9 cellular contexts compared by ENCODE assay signal in genomic region chr14:36582011-36582873, GRCh38. TPM values are rescaled to one million over a fixed set of nuclear protein-coding genes. Genes with fewer than 3 reads are reported as not detected.
DNase-seq lines count a peak whose midpoint lies in the region; ATAC-seq and TF ChIP-seq lines count a peak whose summit lies in the region.
"Had no signal": no experiment of that assay in that cellular context is flagged by ENCODE, and none has a peak within 500 bp of the region (broad histone marks: within the 10 kb centered on the region; RNA-seq: fewer than 3 reads in every experiment).

Gene NKX2-8, minus strand, starts transcription at chr14:36582614. Its CDS starts 225 bp downstream, at chr14:36582389.

- no peak for TF ChIP-seq POLR2A in GM18505 (IDR thresholded peaks at IDR 0.05; ENCODE audit: borderline replicate concordance, extremely low read depth, insufficient read depth, insufficient read length)

- no peak within 1 kb of the TSS for H3K14ac ChIP-seq in neuronal stem cell (ENCODE audit: low read length)

- H2BK15ac ChIP-seq in neuronal stem cell (ENCODE audit: low read length): no peak within 1 kb of the TSS

- H3K4me3 ChIP-seq in KMS-11 (IDR thresholded peaks at IDR 0.05; ENCODE audit: insufficient read depth, low read depth, low read length) (no peak within 1 kb of the TSS), epithelial cell of esophagus (ENCODE audit: low read length) (peak within 1 kb of the TSS; percentile 66), neuronal stem cell (ENCODE audit: low read length in 2 of 2) (peak within 1 kb of the TSS; percentile 40 to 77)

- ATAC-seq in HG03432 (IDR thresholded peaks at IDR 0.05; ENCODE audit: unreplicated experiment) (no peak), GM18505 (IDR thresholded peaks at IDR 0.05; ENCODE audit: unreplicated experiment) (no peak)
- ATAC-seq in stimulated activated effector memory CD8-positive, alpha-beta T cell treated with anti-CD3 and anti-CD28 coated beads, Interleukin-12 subunit alpha, Interleukin-12 subunit beta, amount 100 ng/mL, for 72 hours: no peak

- H3K4me2 ChIP-seq in KMS-11: peak within 1 kb of the TSS; percentile 54
- peak within 1 kb of the TSS; percentile 99 for H3K4me2 ChIP-seq in neuronal stem cell (ENCODE audit: insufficient read depth, low read length, poor library complexity, severe bottlenecking)

- no peaks in the 10 kb centered on the region for H4K20me1 ChIP-seq in KMS-11 (ENCODE audit: insufficient read depth)

- no peak within 1 kb of the TSS for H3K4me3 Mint-ChIP-seq in stimulated activated effector memory CD8-positive, alpha-beta T cell treated with anti-CD3 and anti-CD28 coated beads, Interleukin-12 subunit alpha, Interleukin-12 subunit beta, amount 100 ng/mL, for 72 hours

- in situ Hi-C loops in Caki2 (cut with HindIII; ENCODE audit: low pct_unique_long_range_greater_than_20kb, low sequenced_read_pairs): no loop called here

- peak within 1 kb of the TSS; percentile 82 for H2AFZ ChIP-seq in KMS-11 (ENCODE audit: low read depth)
- H2AFZ ChIP-seq in neuronal stem cell (ENCODE audit: low read length): peak within 1 kb of the TSS; percentile 85

- no peaks in the 10 kb centered on the region for H3K9me3 Mint-ChIP-seq in stimulated activated effector memory CD8-positive, alpha-beta T cell treated with anti-CD3 and anti-CD28 coated beads, Interleukin-12 subunit alpha, Interleukin-12 subunit beta, amount 100 ng/mL, for 72 hours

- H2BK120ac ChIP-seq in neuronal stem cell (ENCODE audit: low read depth, low read length): no peak within 1 kb of the TSS

- no peaks in the 10 kb centered on the region for H3K79me1 ChIP-seq in neuronal stem cell (ENCODE audit: low read depth, low read length)

- H3K4me1 ChIP-seq in KMS-11 (ENCODE audit: low read depth, poor library complexity, severe bottlenecking): no peaks in the 10 kb centered on the region
- peaks cover 0 to 18% of the 10 kb centered on the region in 2 donors for H3K4me1 ChIP-seq in neuronal stem cell (ENCODE audit: control insufficient read depth in 2 of 2, insufficient read depth in 1 of 2, low read depth in 1 of 2, low read length in 2 of 2)

- H3K27me3 ChIP-seq in KMS-11 (ENCODE audit: insufficient read depth, low read depth): no peaks in the 10 kb centered on the region
- peaks cover 41 to 99% (median 86%) of the 10 kb centered on the region in 3 experiments for H3K27me3 ChIP-seq in neuronal stem cell (ENCODE audit: control insufficient read depth in 3 of 3, insufficient read depth in 3 of 3, low read depth in 1 of 3, low read length in 3 of 3)

- TF ChIP-seq CTCF in KMS-11 (conservative IDR thresholded peaks at IDR 0.05; ENCODE audit: low read depth, low read length) (no peak), epithelial cell of esophagus (IDR thresholded peaks at IDR 0.05; ENCODE audit: insufficient read depth, low read depth, low read length, missing control alignments) (no peak)

- H3K23ac ChIP-seq in neuronal stem cell (ENCODE audit: low read depth, low read length, poor library complexity): peak within 1 kb of the TSS; percentile 82

- H4K91ac ChIP-seq in neuronal stem cell (ENCODE audit: low read depth, low read length, poor library complexity): no peak within 1 kb of the TSS

- H3K27ac Mint-ChIP-seq in stimulated activated effector memory CD8-positive, alpha-beta T cell treated with anti-CD3 and anti-CD28 coated beads, Interleukin-12 subunit alpha, Interleukin-12 subunit beta, amount 100 ng/mL, for 72 hours: no peak within 1 kb of the TSS

- H2BK12ac ChIP-seq in neuronal stem cell (ENCODE audit: low read length): no peak within 1 kb of the TSS

- H3K27ac ChIP-seq in KMS-11: no peak within 1 kb of the TSS
- H3K27ac ChIP-seq in neuronal stem cell (replicated peaks; ENCODE audit: low read length): no peak within 1 kb of the TSS
- H3K27ac ChIP-seq in caudate nucleus (ENCODE audit: low read depth, low read length): no peak within 1 kb of the TSS

- no peak within 1 kb of the TSS for H2BK5ac ChIP-seq in neuronal stem cell (ENCODE audit: low read length)

- H3K9ac ChIP-seq in KMS-11 (no peak within 1 kb of the TSS), neuronal stem cell (ENCODE audit: low read depth, low read length, poor library complexity) (peak within 1 kb of the TSS; percentile 82)

- H3K36me3 ChIP-seq in KMS-11 (ENCODE audit: insufficient read depth) (no peaks in the 10 kb centered on the region), neuronal stem cell (replicated peaks in 1 of 2; ENCODE audit: control insufficient read depth in 2 of 2, insufficient read depth in 2 of 2, low read length in 2 of 2) (no peaks in the 10 kb centered on the region)

- H3K9me3 ChIP-seq in neuronal stem cell (replicated peaks in 1 of 2; ENCODE audit: control insufficient read depth in 2 of 2, insufficient read depth in 1 of 2, low read depth in 1 of 2, low read length in 2 of 2): no peaks in the 10 kb centered on the region

- H3K36me3 Mint-ChIP-seq in stimulated activated effector memory CD8-positive, alpha-beta T cell treated with anti-CD3 and anti-CD28 coated beads, Interleukin-12 subunit alpha, Interleukin-12 subunit beta, amount 100 ng/mL, for 72 hours: no peaks in the 10 kb centered on the region

- no peak within 1 kb of the TSS for H4K8ac ChIP-seq in neuronal stem cell (ENCODE audit: low read depth, low read length)

- WGBS in neuronal stem cell (ENCODE audit: extremely low coverage in 2 of 2, insufficient read length in 2 of 2, insufficient replicate concordance in 1 of 2), 2 donors: no CpG with 5 or more reads among the region's 62 CpGs

- no peak within 1 kb of the TSS for H3K4ac ChIP-seq in neuronal stem cell (ENCODE audit: low read length)

- peak; percentile 51 for DNase-seq in Caki2 (ENCODE audit: low read depth)
- DNase-seq in epithelial cell of esophagus (ENCODE audit: low read depth): peak; percentile 25
- no peak for DNase-seq in neuronal stem cell (ENCODE audit: low spot score)
- DNase-seq in caudate nucleus (lab: John Stamatoyannopoulos, UW): no peak
- DNase-seq in stimulated activated effector memory CD8-positive, alpha-beta T cell treated with anti-CD3 and anti-CD28 coated beads, Interleukin-12 subunit alpha, Interleukin-12 subunit beta, amount 100 ng/mL, for 72 hours (ENCODE audit: low spot score in 2 of 2): no peak
- DNase-seq: posterior cingulate gyrus had no signal

- peak within 1 kb of the TSS; percentile 82 for H3K18ac ChIP-seq in neuronal stem cell (ENCODE audit: low read length)

- no peaks in the 10 kb centered on the region for H3K4me1 Mint-ChIP-seq in stimulated activated effector memory CD8-positive, alpha-beta T cell treated with anti-CD3 and anti-CD28 coated beads, Interleukin-12 subunit alpha, Interleukin-12 subunit beta, amount 100 ng/mL, for 72 hours

- H3K79me2 ChIP-seq in KMS-11 (ENCODE audit: insufficient read depth, low read depth): no peaks in the 10 kb centered on the region

- no peak within 1 kb of the TSS for H2AK5ac ChIP-seq in neuronal stem cell (ENCODE audit: low read depth, low read length)

RNA-seq across cellular contexts. Expression of gene NKX2-8, which starts in this region (rescaled TPM):
- total RNA-seq in Caki2 (2014; rRNA removed; shearing (Covaris generic); ENCODE audit: low replicate concordance): 2.4 and 5.5 TPM in 2 replicates
- polyA plus RNA-seq in neuronal stem cell (2013, experiment 1 of 2): not detected
- not detected for polyA plus RNA-seq in neuronal stem cell (2013, experiment 2 of 2)

Comparison
In these comparisons a context has a peak if more than half of its experiments do, and no peak if none do; other contexts are left out.
1. DNase-seq: peak in Caki2 (single experiment) and epithelial cell of esophagus (single experiment); none in neuronal stem cell (single experiment), caudate nucleus (0 of 61) and stimulated activated effector memory CD8-positive, alpha-beta T cell treated with anti-CD3 and anti-CD28 coated beads, Interleukin-12 subunit alpha, Interleukin-12 subunit beta, amount 100 ng/mL, for 72 hours (0 of 2).